Comparison of ENCODE assay signal across 1 cellular context in the genomic region with DNA sequence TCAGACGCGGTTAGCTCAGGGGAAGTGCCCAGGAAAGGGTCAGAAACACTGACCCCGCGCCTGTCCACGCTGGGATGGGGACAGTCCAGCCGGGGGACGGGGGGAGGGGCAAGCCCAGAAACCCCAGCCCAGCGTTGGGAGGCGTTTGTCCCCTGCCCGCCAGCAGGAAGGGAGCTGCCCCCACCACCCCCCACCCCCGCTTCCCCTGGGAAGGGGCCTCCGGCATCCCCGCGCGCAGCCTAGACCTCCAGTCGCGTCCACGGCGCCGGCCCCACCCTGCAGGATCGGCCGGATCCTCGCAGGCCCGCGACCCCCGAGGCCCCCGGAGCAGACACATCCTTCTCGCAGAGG.
TF ChIP-seq lines count a peak whose summit lies in the region.

No MANE protein-coding gene starts in this region.

TF ChIP-seq in GM23338, 12 proteins besides CTCF, POLR2A, EP300 and RAD21 (continued from another document):
- TF ChIP-seq, protein P1, sequence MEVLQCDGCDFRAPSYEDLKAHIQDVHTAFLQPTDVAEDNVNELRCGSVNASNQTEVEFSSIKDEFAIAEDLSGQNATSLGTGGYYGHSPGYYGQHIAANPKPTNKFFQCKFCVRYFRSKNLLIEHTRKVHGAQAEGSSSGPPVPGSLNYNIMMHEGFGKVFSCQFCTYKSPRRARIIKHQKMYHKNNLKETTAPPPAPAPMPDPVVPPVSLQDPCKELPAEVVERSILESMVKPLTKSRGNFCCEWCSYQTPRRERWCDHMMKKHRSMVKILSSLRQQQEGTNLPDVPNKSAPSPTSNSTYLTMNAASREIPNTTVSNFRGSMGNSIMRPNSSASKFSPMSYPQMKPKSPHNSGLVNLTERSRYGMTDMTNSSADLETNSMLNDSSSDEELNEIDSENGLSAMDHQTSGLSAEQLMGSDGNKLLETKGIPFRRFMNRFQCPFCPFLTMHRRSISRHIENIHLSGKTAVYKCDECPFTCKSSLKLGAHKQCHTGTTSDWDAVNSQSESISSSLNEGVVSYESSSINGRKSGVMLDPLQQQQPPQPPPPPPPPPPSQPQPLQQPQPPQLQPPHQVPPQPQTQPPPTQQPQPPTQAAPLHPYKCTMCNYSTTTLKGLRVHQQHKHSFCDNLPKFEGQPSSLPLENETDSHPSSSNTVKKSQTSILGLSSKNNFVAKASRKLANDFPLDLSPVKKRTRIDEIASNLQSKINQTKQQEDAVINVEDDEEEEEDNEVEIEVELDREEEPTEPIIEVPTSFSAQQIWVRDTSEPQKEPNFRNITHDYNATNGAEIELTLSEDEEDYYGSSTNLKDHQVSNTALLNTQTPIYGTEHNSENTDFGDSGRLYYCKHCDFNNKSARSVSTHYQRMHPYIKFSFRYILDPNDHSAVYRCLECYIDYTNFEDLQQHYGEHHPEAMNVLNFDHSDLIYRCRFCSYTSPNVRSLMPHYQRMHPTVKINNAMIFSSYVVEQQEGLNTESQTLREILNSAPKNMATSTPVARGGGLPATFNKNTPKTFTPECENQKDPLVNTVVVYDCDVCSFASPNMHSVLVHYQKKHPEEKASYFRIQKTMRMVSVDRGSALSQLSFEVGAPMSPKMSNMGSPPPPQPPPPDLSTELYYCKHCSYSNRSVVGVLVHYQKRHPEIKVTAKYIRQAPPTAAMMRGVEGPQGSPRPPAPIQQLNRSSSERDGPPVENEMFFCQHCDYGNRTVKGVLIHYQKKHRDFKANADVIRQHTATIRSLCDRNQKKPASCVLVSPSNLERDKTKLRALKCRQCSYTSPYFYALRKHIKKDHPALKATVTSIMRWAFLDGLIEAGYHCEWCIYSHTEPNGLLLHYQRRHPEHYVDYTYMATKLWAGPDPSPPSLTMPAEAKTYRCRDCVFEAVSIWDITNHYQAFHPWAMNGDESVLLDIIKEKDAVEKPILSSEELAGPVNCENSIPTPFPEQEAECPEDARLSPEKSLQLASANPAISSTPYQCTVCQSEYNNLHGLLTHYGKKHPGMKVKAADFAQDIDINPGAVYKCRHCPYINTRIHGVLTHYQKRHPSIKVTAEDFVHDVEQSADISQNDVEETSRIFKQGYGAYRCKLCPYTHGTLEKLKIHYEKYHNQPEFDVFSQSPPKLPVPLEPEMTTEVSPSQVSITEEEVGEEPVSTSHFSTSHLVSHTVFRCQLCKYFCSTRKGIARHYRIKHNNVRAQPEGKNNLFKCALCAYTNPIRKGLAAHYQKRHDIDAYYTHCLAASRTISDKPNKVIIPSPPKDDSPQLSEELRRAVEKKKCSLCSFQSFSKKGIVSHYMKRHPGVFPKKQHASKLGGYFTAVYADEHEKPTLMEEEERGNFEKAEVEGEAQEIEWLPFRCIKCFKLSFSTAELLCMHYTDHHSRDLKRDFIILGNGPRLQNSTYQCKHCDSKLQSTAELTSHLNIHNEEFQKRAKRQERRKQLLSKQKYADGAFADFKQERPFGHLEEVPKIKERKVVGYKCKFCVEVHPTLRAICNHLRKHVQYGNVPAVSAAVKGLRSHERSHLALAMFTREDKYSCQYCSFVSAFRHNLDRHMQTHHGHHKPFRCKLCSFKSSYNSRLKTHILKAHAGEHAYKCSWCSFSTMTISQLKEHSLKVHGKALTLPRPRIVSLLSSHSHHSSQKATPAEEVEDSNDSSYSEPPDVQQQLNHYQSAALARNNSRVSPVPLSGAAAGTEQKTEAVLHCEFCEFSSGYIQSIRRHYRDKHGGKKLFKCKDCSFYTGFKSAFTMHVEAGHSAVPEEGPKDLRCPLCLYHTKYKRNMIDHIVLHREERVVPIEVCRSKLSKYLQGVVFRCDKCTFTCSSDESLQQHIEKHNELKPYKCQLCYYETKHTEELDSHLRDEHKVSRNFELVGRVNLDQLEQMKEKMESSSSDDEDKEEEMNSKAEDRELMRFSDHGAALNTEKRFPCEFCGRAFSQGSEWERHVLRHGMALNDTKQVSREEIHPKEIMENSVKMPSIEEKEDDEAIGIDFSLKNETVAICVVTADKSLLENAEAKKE (CRISPR knock-in tag; IDR thresholded peaks at IDR 0.05): no peak
- TF ChIP-seq, protein P2, sequence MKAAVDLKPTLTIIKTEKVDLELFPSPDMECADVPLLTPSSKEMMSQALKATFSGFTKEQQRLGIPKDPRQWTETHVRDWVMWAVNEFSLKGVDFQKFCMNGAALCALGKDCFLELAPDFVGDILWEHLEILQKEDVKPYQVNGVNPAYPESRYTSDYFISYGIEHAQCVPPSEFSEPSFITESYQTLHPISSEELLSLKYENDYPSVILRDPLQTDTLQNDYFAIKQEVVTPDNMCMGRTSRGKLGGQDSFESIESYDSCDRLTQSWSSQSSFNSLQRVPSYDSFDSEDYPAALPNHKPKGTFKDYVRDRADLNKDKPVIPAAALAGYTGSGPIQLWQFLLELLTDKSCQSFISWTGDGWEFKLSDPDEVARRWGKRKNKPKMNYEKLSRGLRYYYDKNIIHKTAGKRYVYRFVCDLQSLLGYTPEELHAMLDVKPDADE (IDR thresholded peaks at IDR 0.05): no peak
- TF ChIP-seq ZNF331 (CRISPR knock-in tag; IDR thresholded peaks at IDR 0.05; ENCODE audit: low read depth): no peak
- TF ChIP-seq ZNF114 (CRISPR knock-in tag; IDR thresholded peaks at IDR 0.05): no peak
- TF ChIP-seq EZH2 (IDR thresholded peaks at IDR 0.05; ENCODE audit: low read depth, unreplicated experiment): no peak
- no peak for TF ChIP-seq NANOG (IDR thresholded peaks at IDR 0.05; ENCODE audit: borderline replicate concordance)
